Comparison of ENCODE assay signal across 11 cellular contexts in the genomic region with DNA sequence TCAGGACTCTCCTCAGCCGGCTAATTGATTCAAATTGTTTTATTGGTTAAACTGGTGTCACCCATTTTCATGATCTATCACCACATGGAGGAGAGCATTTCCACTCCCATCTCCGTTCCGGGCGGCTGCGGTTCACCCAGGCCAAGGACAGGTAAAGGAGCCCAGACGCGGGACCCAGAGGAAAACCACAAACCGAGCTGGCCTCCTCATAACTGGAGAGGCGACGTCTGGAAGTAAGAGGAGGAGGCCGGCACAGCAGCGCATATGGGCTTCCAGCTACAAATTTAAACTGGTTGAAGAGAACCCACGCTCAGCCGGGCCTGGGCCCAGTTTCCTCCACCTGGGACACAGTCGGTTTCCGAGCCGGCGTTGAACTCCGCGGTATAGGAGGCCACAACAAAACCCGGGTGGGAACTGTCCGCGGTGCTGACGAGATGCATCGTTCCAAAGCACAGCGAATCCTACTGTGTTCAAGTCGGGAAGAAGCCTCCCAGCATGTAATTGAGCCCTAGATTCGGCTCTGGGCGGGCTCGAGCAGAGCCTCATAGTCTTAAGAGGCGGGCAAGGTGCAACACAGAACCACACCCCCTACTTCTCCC. TPM values are rescaled to one million over a fixed set of nuclear protein-coding genes. Genes with fewer than 3 reads are reported as not detected.
A peak's percentile ranks its signal among the peaks of the same experiment; 100 is the strongest.
DNase-seq lines count a peak whose midpoint lies in the region; ATAC-seq and TF ChIP-seq lines count a peak whose summit lies in the region.
"Had no signal": no experiment of that assay in that cellular context is flagged by ENCODE, and none has a peak within 500 bp of the region (broad histone marks: within the 10 kb centered on the region; RNA-seq: fewer than 3 reads in every experiment).

No MANE protein-coding gene starts in this region.

- ATAC-seq in GM19351 (IDR thresholded peaks at IDR 0.05; ENCODE audit: unreplicated experiment) (no peak), HG03571 (IDR thresholded peaks at IDR 0.05; ENCODE audit: unreplicated experiment) (no peak), HG02763 (IDR thresholded peaks at IDR 0.05; ENCODE audit: unreplicated experiment) (no peak)

- peaks cover 37% of the 10 kb centered on the region for H3K27me3 ChIP-seq in fibroblast of lung (ENCODE audit: control insufficient read depth, insufficient read depth, low read length)

- no peak overlapping the region for H3K9ac ChIP-seq in fibroblast of lung (ENCODE audit: insufficient read depth, low read length)

- no peaks in the 10 kb centered on the region for H3K79me2 ChIP-seq in fibroblast of lung (ENCODE audit: control insufficient read depth, insufficient read depth, low read length)

- no peak overlapping the region for H2AFZ ChIP-seq in fibroblast of lung (ENCODE audit: low read length)

- no peaks in the 10 kb centered on the region for H4K20me1 ChIP-seq in fibroblast of lung (ENCODE audit: control insufficient read depth, extremely low read depth, insufficient read depth, low read length)

- no peak overlapping the region for H3K27ac ChIP-seq in fibroblast of lung (ENCODE audit: insufficient read depth, low read length)
- H3K27ac ChIP-seq: VCaP had no signal

- H3K4me2 ChIP-seq in fibroblast of lung (ENCODE audit: extremely low read depth, insufficient read depth, low read length), result no peak overlapping the region

- no peaks in the 10 kb centered on the region for H3K9me3 ChIP-seq in fibroblast of lung (ENCODE audit: control insufficient read depth, insufficient read depth, low read depth, low read length)

- no peak overlapping the region for H3K4me3 ChIP-seq in fibroblast of lung (replicated peaks in 1 of 4; ENCODE audit: control extremely low read depth in 1 of 4, insufficient read depth in 1 of 4, low read depth in 3 of 4, low read length in 4 of 4)

- no peaks in the 10 kb centered on the region for H3K4me1 ChIP-seq in fibroblast of lung (ENCODE audit: control insufficient read depth, extremely low read depth, insufficient read depth, low read length)

- no peaks in the 10 kb centered on the region for H3K36me3 ChIP-seq in fibroblast of lung (ENCODE audit: control insufficient read depth, insufficient read depth, low read length)

- TF ChIP-seq CTCF in fibroblast of lung (conservative IDR thresholded peaks at IDR 0.05 in 1 of 2, IDR thresholded peaks at IDR 0.05 in 1 of 2; ENCODE audit: low read depth in 1 of 2, low read length in 2 of 2), result no peak

- DNase-seq in DMS53 (lab: John Stamatoyannopoulos, UW) (peak; percentile 50), DMS53 treated with DMSO at 0.1 percent for 48 hours (lab: John Stamatoyannopoulos, UW; ENCODE audit: unreplicated experiment) (no peak), RPMI7951 (ENCODE audit: low read depth) (peak; percentile 36), fibroblast of lung (ENCODE audit: low read depth in 2 of 2) (peak; percentile 30 to 44), pons (ENCODE audit: low spot score) (peak; percentile 5)

RNA-seq across cellular contexts. Expression of a gene that starts 3.0 kb away (rescaled TPM):
- total RNA-seq in RPMI7951 (2014; rRNA removed; shearing (Covaris generic)), result not detected in 2 replicates
- not detected in 2 replicates for total RNA-seq in fibroblast of lung
- polyA plus RNA-seq in fibroblast of lung, result not detected in 2 replicates
- polyA plus RNA-seq in fibroblast of lung (2012), result not detected in 2 replicates
- polyA minus RNA-seq in fibroblast of lung (ENCODE audit: low replicate concordance), result not detected in 2 replicates
- total RNA-seq: A172, subcutaneous adipose tissue had no signal
